In genomic region chr4:98166025-98166730, GRCh38 we compare ENCODE assay signal across 14 cellular contexts. TPM values are rescaled to one million over a fixed set of nuclear protein-coding genes. Genes with fewer than 3 reads are reported as not detected.
DNase-seq lines count a peak whose midpoint lies in the region; ATAC-seq and TF ChIP-seq lines count a peak whose summit lies in the region.
"Had no signal": no experiment of that assay in that cellular context is flagged by ENCODE, and none has a peak within 500 bp of the region (broad histone marks: within the 10 kb centered on the region; RNA-seq: fewer than 3 reads in every experiment).

No MANE protein-coding gene starts in this region.

- H3K4me3 ChIP-seq in thyroid gland (replicated peaks in 1 of 3) (no peak overlapping the region), tibial nerve (no peak overlapping the region)

- no peak for TF ChIP-seq RAD21 in Ishikawa (IDR thresholded peaks at IDR 0.05; ENCODE audit: low read depth)

- peak; percentile 100 for ATAC-seq in left ventricle myocardium superior

- TF ChIP-seq EP300 in Ishikawa (IDR thresholded peaks at IDR 0.05; ENCODE audit: borderline replicate concordance) (no peak), tibial nerve (IDR thresholded peaks at IDR 0.05) (no peak)

- H3K36me3 ChIP-seq in thyroid gland, result no peaks in the 10 kb centered on the region
- H3K36me3 ChIP-seq in tibial nerve, result no peaks in the 10 kb centered on the region

- TF ChIP-seq CTCF in thyroid gland (IDR thresholded peaks at IDR 0.05) (no peak), tibial nerve (IDR thresholded peaks at IDR 0.05) (no peak)

- H3K27me3 ChIP-seq in thyroid gland (no peaks in the 10 kb centered on the region), tibial nerve (no peaks in the 10 kb centered on the region)

- intact Hi-C loops in left ventricle myocardium superior (cut with micrococcal nuclease), result no loop called here
- intact Hi-C loops in thyroid gland (cut with DNase I), result no loop called here

- H3K9me3 ChIP-seq in thyroid gland, result no peaks in the 10 kb centered on the region
- H3K9me3 ChIP-seq in tibial nerve, result no peaks in the 10 kb centered on the region

- no peak overlapping the region for H3K27ac ChIP-seq in thyroid gland
- no peak overlapping the region for H3K27ac ChIP-seq in tibial nerve

- H3K4me1 ChIP-seq in thyroid gland (peaks cover 0 to 4% of the 10 kb centered on the region in 2 donors), tibial nerve (no peaks in the 10 kb centered on the region)

- no peak for TF ChIP-seq POLR2A in thyroid gland (IDR thresholded peaks at IDR 0.05)
- no peak for TF ChIP-seq POLR2A in tibial nerve (IDR thresholded peaks at IDR 0.05)

- 65 to 78% methylated on average over 6 to 7 of the region's 7 CpGs for WGBS in thyroid gland, 2 donors
- WGBS in tibial nerve, 2 donors, result 82 to 83% methylated on average over 7 of the region's 7 CpGs

- DNase-seq in astrocyte of the hippocampus (ENCODE audit: low read depth, low spot score) (peak; percentile 78), left ventricle myocardium superior (peak; percentile 76), thyroid gland (peak; percentile 62 to 79), NCI-H526 (lab: John Stamatoyannopoulos, UW) (no peak), SW 1271 (lab: John Stamatoyannopoulos, UW) (no peak), tibial nerve (ENCODE audit: low spot score in 2 of 2) (no peak)
- DNase-seq: activated CD4-positive, alpha-beta T cell treated with anti-CD3 and anti-CD28 coated beads, Interleukin-2, amount 50 U/mL, for 48 hours; CD4-positive, CD25-positive, alpha-beta regulatory T cell; NCI-H1694 treated with DMSO at 0.1 percent for 48 hours; NK-92 treated with Interleukin-12 subunit alpha and Interleukin-12 subunit beta, amount 100 ng/mL, for 24 hours; retina; stimulated activated CD4-positive, alpha-beta T cell treated with anti-CD3 and anti-CD28 coated beads, Interleukin-4, amount 100 ng/mL, for 4 hours; stimulated activated naive CD4-positive, alpha-beta T cell treated with Interleukin-2 at 50 U/mL for 16 hours had no signal

TF ChIP-seq in Ishikawa, 13 proteins besides CTCF, POLR2A, EP300 and RAD21:
- TF ChIP-seq YY1 (IDR thresholded peaks at IDR 0.05; ENCODE audit: low read depth) (no peak), CEBPB (IDR thresholded peaks at IDR 0.05) (no peak), NFIC (IDR thresholded peaks at IDR 0.05) (peak; percentile 31; the same call in 1 of the 2 replicates)

RNA-seq across cellular contexts. Expression of gene STPG2, which starts 22.9 kb away (rescaled TPM):
- total RNA-seq in left ventricle myocardium superior (0.15 TPM), thyroid gland (1 to 10 TPM; 1.5 to 2.8 (median 2.1) TPM), tibial nerve (1 to 10 TPM in 3 of 4 donors, under 1 TPM in 1; 0.90 to 2.4 (median 1.5) TPM)

Comparison
In these comparisons a context has a peak if more than half of its experiments do, and no peak if none do; other contexts are left out.
1. DNase-seq: peak in astrocyte of the hippocampus (single experiment), left ventricle myocardium superior (single experiment) and thyroid gland (2 of 2); none in NCI-H526 (0 of 2), SW 1271 (0 of 2) and tibial nerve (0 of 2).